Comparison of ENCODE assay signal across 7 cellular contexts in the genomic region with DNA sequence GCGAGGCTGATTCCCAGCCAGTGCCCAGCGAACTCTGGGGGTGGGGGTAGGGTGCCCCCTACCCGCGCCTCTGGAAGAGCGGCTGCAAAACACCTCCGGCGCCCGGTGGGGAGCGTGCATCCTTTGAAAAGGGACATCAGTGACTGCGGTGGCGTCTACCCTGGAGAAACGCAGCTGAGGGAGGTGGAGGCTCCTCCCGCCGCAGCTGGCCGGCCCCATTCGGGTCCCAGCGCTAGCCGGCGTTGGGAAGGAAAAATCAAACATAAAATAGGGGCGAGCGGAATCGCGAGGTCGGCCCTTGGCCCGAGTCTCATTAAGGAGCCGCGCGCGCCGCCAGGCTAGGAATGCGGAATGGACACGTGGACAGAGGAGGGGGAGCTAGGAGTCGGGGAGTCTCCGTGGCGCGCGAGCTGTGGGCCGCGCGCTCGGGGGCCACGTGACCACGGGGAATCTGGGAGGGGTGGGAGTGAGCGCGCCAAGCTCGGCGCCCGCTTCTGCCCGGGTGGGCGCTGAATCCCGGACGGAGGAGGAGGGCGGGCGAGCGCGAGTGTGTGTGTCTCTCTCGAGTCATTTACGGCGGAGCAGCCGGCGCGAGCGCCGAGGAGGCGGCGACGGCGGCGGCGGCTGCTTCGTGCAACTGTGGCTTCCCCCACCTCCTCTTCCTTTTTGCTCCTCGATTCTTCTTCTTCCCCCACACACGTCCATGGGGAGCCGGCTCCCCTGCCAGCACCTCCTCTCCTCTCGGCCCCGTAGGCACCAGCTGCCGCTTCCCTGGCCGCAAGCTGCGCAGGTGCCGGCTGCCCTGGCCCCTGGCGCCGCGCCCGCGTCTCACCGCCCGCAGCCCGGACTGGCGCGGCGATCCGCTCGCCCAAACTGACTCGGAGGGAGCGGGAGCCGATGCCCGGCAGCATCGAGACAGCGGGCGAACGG. TPM values are rescaled to one million over a fixed set of nuclear protein-coding genes. Genes with fewer than 3 reads are reported as not detected.
A peak's percentile ranks its signal among the peaks of the same experiment; 100 is the strongest.
DNase-seq lines count a peak whose midpoint lies in the region; ATAC-seq and TF ChIP-seq lines count a peak whose summit lies in the region.

A gene with protein sequence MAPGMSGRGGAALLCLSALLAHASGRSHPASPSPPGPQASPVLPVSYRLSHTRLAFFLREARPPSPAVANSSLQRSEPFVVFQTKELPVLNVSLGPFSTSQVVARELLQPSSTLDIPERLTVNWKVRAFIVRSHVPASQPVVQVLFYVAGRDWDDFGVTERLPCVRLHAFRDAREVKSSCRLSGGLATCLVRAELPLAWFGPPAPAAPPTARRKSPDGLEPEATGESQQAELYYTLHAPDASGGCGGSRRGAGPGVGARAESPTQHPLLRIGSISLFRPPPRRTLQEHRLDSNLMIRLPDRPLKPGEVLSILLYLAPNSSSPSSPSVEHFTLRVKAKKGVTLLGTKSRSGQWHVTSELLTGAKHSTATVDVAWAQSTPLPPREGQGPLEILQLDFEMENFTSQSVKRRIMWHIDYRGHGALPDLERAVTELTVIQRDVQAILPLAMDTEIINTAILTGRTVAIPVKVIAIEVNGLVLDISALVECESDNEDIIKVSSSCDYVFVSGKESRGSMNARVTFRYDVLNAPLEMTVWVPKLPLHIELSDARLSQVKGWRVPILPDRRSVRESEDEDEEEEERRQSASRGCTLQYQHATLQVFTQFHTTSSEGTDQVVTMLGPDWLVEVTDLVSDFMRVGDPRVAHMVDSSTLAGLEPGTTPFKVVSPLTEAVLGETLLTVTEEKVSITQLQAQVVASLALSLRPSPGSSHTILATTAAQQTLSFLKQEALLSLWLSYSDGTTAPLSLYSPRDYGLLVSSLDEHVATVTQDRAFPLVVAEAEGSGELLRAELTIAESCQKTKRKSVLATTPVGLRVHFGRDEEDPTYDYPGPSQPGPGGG (N-terminal part only) (plus strand): TSS at position 566 of the 930 bp plus-strand sequence. CDS start 1,495 bp downstream, outside the sequence.

- peak within 1 kb of the TSS; percentile 66 for H3K4me3 ChIP-seq in GM23338
- H3K4me3 ChIP-seq in lung: peak within 1 kb of the TSS; percentile 30

- H3K27me3 ChIP-seq in GM23338 (ENCODE audit: insufficient read depth) (peaks cover 100% of the 10 kb centered on the region), lung (ENCODE audit: control insufficient read depth, insufficient read depth) (peaks cover 9% of the 10 kb centered on the region)

- H3K27me3 Mint-ChIP-seq in GM23338 (ENCODE audit: insufficient read depth, low read depth, poor library complexity): peaks cover 81% of the 10 kb centered on the region
- H3K27me3 Mint-ChIP-seq in dendritic cell treated with granulocyte-macrophage colony-stimulating factor and Interleukin-4, amounts not matched to agents 40 ng/mL and 50 ng/mL, for 4 days: peaks cover 93% of the 10 kb centered on the region

- H3K36me3 ChIP-seq in GM23338 (ENCODE audit: insufficient read depth) (no peaks in the 10 kb centered on the region), lung (ENCODE audit: control insufficient read depth in 2 of 2, insufficient read depth in 2 of 2, low read length in 2 of 2) (no peaks in the 10 kb centered on the region)

- no peaks in the 10 kb centered on the region for H3K36me3 Mint-ChIP-seq in GM23338 (ENCODE audit: low read depth)
- no peaks in the 10 kb centered on the region for H3K36me3 Mint-ChIP-seq in dendritic cell treated with granulocyte-macrophage colony-stimulating factor and Interleukin-4, amounts not matched to agents 40 ng/mL and 50 ng/mL, for 4 days (ENCODE audit: low read depth)

- peak within 1 kb of the TSS; percentile 89 for H3K4me2 ChIP-seq in GM23338

- H3K9me2 ChIP-seq in GM23338 (ENCODE audit: insufficient read depth): no peaks in the 10 kb centered on the region

- no peaks in the 10 kb centered on the region for H3K79me2 ChIP-seq in GM23338 (replicated peaks; ENCODE audit: insufficient read depth)

- peaks cover 18% of the 10 kb centered on the region for H4K20me1 ChIP-seq in GM23338 (replicated peaks; ENCODE audit: insufficient read depth)

- peaks cover 34% of the 10 kb centered on the region for H3K4me1 Mint-ChIP-seq in GM23338
- peaks cover 14% of the 10 kb centered on the region for H3K4me1 Mint-ChIP-seq in dendritic cell treated with granulocyte-macrophage colony-stimulating factor and Interleukin-4, amounts not matched to agents 40 ng/mL and 50 ng/mL, for 4 days (ENCODE audit: low read depth)

- H3K9me3 ChIP-seq in lung (ENCODE audit: control insufficient read depth in 2 of 2, insufficient read depth in 1 of 2, low read length in 1 of 2): peaks cover 0 to 3% of the 10 kb centered on the region in 2 donors

- TF ChIP-seq CTCF in GM23338 (conservative IDR thresholded peaks at IDR 0.05; ENCODE audit: low read depth in 2 of 2): peak in 1 of 2 experiments; percentile 12; a peak in 2 of 4 replicates
- no peak for TF ChIP-seq CTCF in lung (IDR thresholded peaks at IDR 0.05; ENCODE audit: control extremely low read depth, extremely low read depth)

- ATAC-seq in GM23338 (peak; percentile 11), lung (ENCODE audit: insufficient read depth, low FRiP score) (peak; percentile 28), HG02970 (IDR thresholded peaks at IDR 0.05; ENCODE audit: low FRiP score, unreplicated experiment) (no peak)

- peak within 1 kb of the TSS; percentile 95 for H2AFZ ChIP-seq in GM23338

- DNase-seq in GM23338 (ENCODE audit: low spot score): peak; percentile 82
- DNase-seq in NCI-H82 (lab: John Stamatoyannopoulos, UW): peak; percentile 90
- DNase-seq in lung (ENCODE audit: low spot score): peak; percentile 43
- peak; percentile 77 for DNase-seq in superior temporal gyrus (ENCODE audit: extremely low spot score)
- no peak for DNase-seq in NCI-H1436 treated with DMSO at 0.1 percent for 48 hours (lab: John Stamatoyannopoulos, UW)

- H3K4me1 ChIP-seq in GM23338 (ENCODE audit: insufficient read depth) (peaks cover 34% of the 10 kb centered on the region), lung (ENCODE audit: control insufficient read depth in 2 of 2, insufficient read depth in 2 of 2, low read length in 2 of 2) (peaks cover 0 to 20% of the 10 kb centered on the region in 2 donors)

- H3F3A ChIP-seq in GM23338 (replicated peaks; ENCODE audit: low read depth): 0 out of 2 replicates have a peak, but pooled peaks cover 5% of the 10 kb centered on the region

- intact Hi-C loops in dendritic cell treated with granulocyte-macrophage colony-stimulating factor and Interleukin-4, amounts not matched to agents 40 ng/mL and 50 ng/mL, for 4 days (cut with micrococcal nuclease): no loop called here

- no peak within 1 kb of the TSS for H3K27ac Mint-ChIP-seq in GM23338
- no peak within 1 kb of the TSS for H3K27ac Mint-ChIP-seq in dendritic cell treated with granulocyte-macrophage colony-stimulating factor and Interleukin-4, amounts not matched to agents 40 ng/mL and 50 ng/mL, for 4 days

- H3K27ac ChIP-seq in GM23338 (ENCODE audit: low read depth): no peak within 1 kb of the TSS
- H3K27ac ChIP-seq in lung (ENCODE audit: low read depth in 1 of 2, low read length in 1 of 2): no peak within 1 kb of the TSS

- 1% methylated on average over 72 to 101 of the region's 101 CpGs for WGBS in lung, 2 donors

- peak within 1 kb of the TSS; percentile 84 for H3K4me3 Mint-ChIP-seq in GM23338
- H3K4me3 Mint-ChIP-seq in dendritic cell treated with granulocyte-macrophage colony-stimulating factor and Interleukin-4, amounts not matched to agents 40 ng/mL and 50 ng/mL, for 4 days: peak within 1 kb of the TSS; percentile 70

- H3K9me3 Mint-ChIP-seq in GM23338: no peaks in the 10 kb centered on the region
- H3K9me3 Mint-ChIP-seq in dendritic cell treated with granulocyte-macrophage colony-stimulating factor and Interleukin-4, amounts not matched to agents 40 ng/mL and 50 ng/mL, for 4 days: no peaks in the 10 kb centered on the region

TF ChIP-seq in GM23338, 12 proteins besides CTCF, POLR2A, EP300 and RAD21:
- TF ChIP-seq EZH2 (IDR thresholded peaks at IDR 0.05; ENCODE audit: low read depth, unreplicated experiment): peak; percentile 76
- TF ChIP-seq STAT1 (IDR thresholded peaks at IDR 0.05; ENCODE audit: unreplicated experiment): no peak
- TF ChIP-seq ZNF331 (CRISPR knock-in tag; IDR thresholded peaks at IDR 0.05; ENCODE audit: low read depth): no peak

RNA-seq across cellular contexts. Expression of the gene that starts here (rescaled TPM):
- 0.45 and 0.47 TPM in 2 replicates for total RNA-seq in GM23338 (2014; rRNA removed; shearing (Covaris generic))
- polyA plus RNA-seq in GM23338 (2016; fragmentation: Nextera tagmentation; extraction: Ambion mirVana) (0.03 and 0.16 TPM in 2 replicates), lung (under 1 TPM; 0.02 to 0.05 TPM)
- under 1 TPM; 0.09 to 0.17 TPM for total RNA-seq in lung

Comparison
In these comparisons a context has a peak if more than half of its experiments do, and no peak if none do; other contexts are left out.
1. Peak in DNase-seq, ATAC-seq, H3K4me3 ChIP-seq and H3K4me2 ChIP-seq in GM23338; RNA of the gene not detected or under 1 TPM.
2. Peak in DNase-seq, ATAC-seq and H3K4me3 ChIP-seq in lung; RNA of the gene not detected or under 1 TPM.